Comparison of ENCODE assay signal across 25 cellular contexts in the genomic region with DNA sequence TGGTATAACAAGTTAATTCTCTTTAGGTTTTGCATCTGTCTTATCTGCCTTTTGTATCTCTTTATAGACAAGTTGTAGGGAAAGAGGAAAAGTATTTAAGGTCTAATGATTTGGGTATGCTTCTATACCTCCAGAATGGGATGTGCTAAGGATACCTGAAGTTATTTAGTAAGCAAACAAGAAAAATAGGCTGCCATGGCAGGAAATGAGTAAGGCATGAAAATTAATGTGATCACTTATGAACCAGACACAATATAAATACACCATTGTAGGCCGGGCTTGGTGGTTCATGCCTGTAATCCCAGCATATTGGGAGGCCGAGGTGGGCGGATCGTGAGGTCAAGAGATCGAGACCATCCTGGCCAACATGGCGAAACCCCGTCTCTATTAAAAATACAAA.
DNase-seq lines count a peak whose midpoint lies in the region; ATAC-seq, FAIRE-seq and TF ChIP-seq lines count a peak whose summit lies in the region.
"Had no signal": no experiment of that assay in that cellular context is flagged by ENCODE, and none has a peak within 500 bp of the region (broad histone marks: within the 10 kb centered on the region; RNA-seq: fewer than 3 reads in every experiment).

No MANE protein-coding gene starts in this region.

- 97% methylated on average over 7 of the region's 7 CpGs for WGBS in mammary epithelial cell (ENCODE audit: low coverage, missing lambda C conversion rate)

- H3K9me3 ChIP-seq in mammary epithelial cell (replicated peaks; ENCODE audit: insufficient read depth, low read length), result no peaks in the 10 kb centered on the region
- H3K9me3 ChIP-seq in endothelial cell of umbilical vein (replicated peaks; ENCODE audit: control insufficient read depth, insufficient read depth, low read length), result no peaks in the 10 kb centered on the region
- no peaks in the 10 kb centered on the region for H3K9me3 ChIP-seq in lower lobe of right lung
- H3K9me3 ChIP-seq: A549; BE2C; BLaER1 treated with 17β-estradiol and CSF1 and Interleukin-3, amounts not matched to agents 10 nM and 100 nM had no signal

- CTCF ChIA-PET in mammary epithelial cell (lab: Charles Lee; ENCODE audit: low non-redundant PET) (no interaction called here), MCF 10A (lab: Yijun Ruan, JAX) (no interaction called here), endothelial cell of umbilical vein (lab: Charles Lee) (interaction anchor here (0.7 kb wide), 1 partner anchor 362 kb away, joined by 3 read pairs; no protein-coding TSS in a partner anchor)

- H3K9me3 Mint-ChIP-seq in MCF 10A (ENCODE audit: unreplicated experiment), result no peaks in the 10 kb centered on the region
- H3K9me3 Mint-ChIP-seq in osteocyte (ENCODE audit: unreplicated experiment), result no peaks in the 10 kb centered on the region
- H3K9me3 Mint-ChIP-seq: CD14-positive monocyte; CD4-positive, alpha-beta T cell; CD8-positive, alpha-beta memory T cell had no signal

- intact Hi-C loops in mammary epithelial cell (cut with micrococcal nuclease), result no loop called here
- intact Hi-C loops in MCF 10A (cut with micrococcal nuclease), result no loop called here
- intact Hi-C loops in endothelial cell of umbilical vein (cut with micrococcal nuclease), result no loop called here
- intact Hi-C loops in lower lobe of right lung (cut with DNase I), result no loop called here

- H3K4me1 Mint-ChIP-seq in MCF 10A (ENCODE audit: insufficient read depth, unreplicated experiment) (no peaks in the 10 kb centered on the region), osteocyte (ENCODE audit: unreplicated experiment) (peaks cover 53% of the 10 kb centered on the region)

- no peak overlapping the region for H3K4me3 ChIP-seq in mammary epithelial cell (replicated peaks in 1 of 3; ENCODE audit: insufficient read depth in 1 of 3, low read depth in 2 of 3, low read length in 3 of 3)
- no peak overlapping the region for H3K4me3 ChIP-seq in endothelial cell of umbilical vein (replicated peaks in 1 of 3; ENCODE audit: insufficient read depth in 1 of 3, low read depth in 1 of 3, low read length in 3 of 3)
- H3K4me3 ChIP-seq in lower lobe of right lung, result no peak overlapping the region
- H3K4me3 ChIP-seq: A549; BLaER1 treated with 17β-estradiol and CSF1 and Interleukin-3, amounts not matched to agents 10 nM and 100 nM; GM12878 had no signal

- H3K4me2 ChIP-seq in mammary epithelial cell (ENCODE audit: insufficient read depth, low read depth, low read length), result no peak overlapping the region
- no peak overlapping the region for H3K4me2 ChIP-seq in endothelial cell of umbilical vein (ENCODE audit: insufficient read depth, low read length)
- H3K4me2 ChIP-seq: A549; BLaER1 treated with 17β-estradiol and CSF1 and Interleukin-3, amounts not matched to agents 10 nM and 100 nM had no signal

- POLR2A ChIA-PET in MCF 10A (lab: Yijun Ruan, JAX), result no interaction called here
- POLR2A ChIA-PET in endothelial cell of umbilical vein (lab: Charles Lee), result no interaction called here

- H3K27me3 Mint-ChIP-seq in MCF 10A (ENCODE audit: insufficient read depth, unreplicated experiment), result no peaks in the 10 kb centered on the region
- no peaks in the 10 kb centered on the region for H3K27me3 Mint-ChIP-seq in osteocyte (ENCODE audit: unreplicated experiment)
- H3K27me3 Mint-ChIP-seq: CD4-positive, alpha-beta T cell; CD8-positive, alpha-beta memory T cell had no signal

- H3K4me3 Mint-ChIP-seq in MCF 10A (ENCODE audit: unreplicated experiment) (no peak overlapping the region), osteocyte (ENCODE audit: unreplicated experiment) (no peak overlapping the region)
- H3K4me3 Mint-ChIP-seq: CD14-positive monocyte; CD4-positive, alpha-beta T cell; CD8-positive, alpha-beta memory T cell had no signal

- peak; percentile 14 for DNase-seq in mammary epithelial cell
- DNase-seq in MCF 10A (ENCODE audit: unreplicated experiment), result no peak
- peak; percentile 7 for DNase-seq in endothelial cell of umbilical vein (ENCODE audit: low read depth, low spot score)
- no peak for DNase-seq in osteocyte (ENCODE audit: extremely low spot score, unreplicated experiment)
- no peak for DNase-seq in lower lobe of right lung
- DNase-seq: ACHN; AML-193; BE2C; CD4-positive, alpha-beta T cell; CD8-positive, alpha-beta memory T cell; DMS 273 treated with DMSO at 0.1 percent for 48 hours; DMS79; EL; GDM1; GOT3; H7; HCEC 1CT had no signal

- H2AFZ ChIP-seq in mammary epithelial cell (ENCODE audit: low read depth, low read length) (no peak overlapping the region), endothelial cell of umbilical vein (ENCODE audit: low read depth, low read length) (no peak overlapping the region)

- dilution Hi-C loops in mammary epithelial cell (cut with HindIII; ENCODE audit: low sequenced_read_pairs), result no loop called here
- dilution Hi-C loops in endothelial cell of umbilical vein (cut with MboI; ENCODE audit: extremely low pct_ligation_motif_present, low sequenced_read_pairs), result no loop called here

- H3K9ac ChIP-seq in mammary epithelial cell (ENCODE audit: insufficient read depth, low read length) (no peak overlapping the region), endothelial cell of umbilical vein (replicated peaks; ENCODE audit: extremely low read depth, insufficient read depth, low read length) (no peak overlapping the region)
- H3K9ac ChIP-seq: BLaER1 treated with 17β-estradiol and CSF1 and Interleukin-3, amounts not matched to agents 10 nM and 100 nM had no signal

- H3K27ac Mint-ChIP-seq in MCF 10A (ENCODE audit: low read depth, unreplicated experiment) (no peak overlapping the region), osteocyte (ENCODE audit: unreplicated experiment) (peak overlapping the region; percentile 1)
- H3K27ac Mint-ChIP-seq: CD14-positive monocyte; CD4-positive, alpha-beta T cell; CD8-positive, alpha-beta memory T cell had no signal

- TF ChIP-seq POLR2A in endothelial cell of umbilical vein (IDR thresholded peaks at IDR 0.05; ENCODE audit: low read depth, low read length), result no peak

- H4K20me1 ChIP-seq in mammary epithelial cell (ENCODE audit: insufficient read depth, low read length) (no peaks in the 10 kb centered on the region), endothelial cell of umbilical vein (replicated peaks; ENCODE audit: control insufficient read depth, extremely low read depth, insufficient read depth, low read length) (no peaks in the 10 kb centered on the region)

- H3K27ac ChIP-seq in mammary epithelial cell (ENCODE audit: insufficient read depth, low read depth, low read length), result no peak overlapping the region
- no peak overlapping the region for H3K27ac ChIP-seq in endothelial cell of umbilical vein (ENCODE audit: insufficient read depth, low read depth, low read length)
- no peak overlapping the region for H3K27ac ChIP-seq in lower lobe of right lung
- H3K27ac ChIP-seq: 22Rv1; A549; BLaER1 treated with 17β-estradiol and CSF1 and Interleukin-3, amounts not matched to agents 10 nM and 100 nM had no signal

- H3K36me3 ChIP-seq in mammary epithelial cell (ENCODE audit: insufficient read depth, low read length), result peaks cover 5% of the 10 kb centered on the region
- peaks cover 0 to 2% of the 10 kb centered on the region in 2 experiments for H3K36me3 ChIP-seq in endothelial cell of umbilical vein (ENCODE audit: control insufficient read depth in 2 of 2, extremely low read depth in 1 of 2, insufficient read depth in 2 of 2, low read length in 2 of 2)
- peaks cover 14% of the 10 kb centered on the region for H3K36me3 ChIP-seq in lower lobe of right lung

- no TSS peak for BruUV-seq in mammary epithelial cell (replicated peaks; lab: Mats Ljungman, UMichigan)
- no TSS peak for BruUV-seq in MCF 10A (replicated peaks; lab: Mats Ljungman, UMichigan)
- no TSS peak for BruUV-seq in endothelial cell of umbilical vein (replicated peaks; lab: Mats Ljungman, UMichigan)

- H3K36me3 Mint-ChIP-seq in MCF 10A (ENCODE audit: insufficient read depth, unreplicated experiment) (peaks cover 7% of the 10 kb centered on the region), osteocyte (ENCODE audit: unreplicated experiment) (peaks cover 32% of the 10 kb centered on the region)

- ATAC-seq in GM18870 (IDR thresholded peaks at IDR 0.05; ENCODE audit: unreplicated experiment), result no peak
- no peak for ATAC-seq in HG03439 (IDR thresholded peaks at IDR 0.05; ENCODE audit: unreplicated experiment)
- ATAC-seq in lower lobe of right lung, result no peak
- ATAC-seq: A549, GM12878 had no signal

- no peaks in the 10 kb centered on the region for H3K27me3 ChIP-seq in mammary epithelial cell (ENCODE audit: insufficient read depth, low read length)
- H3K27me3 ChIP-seq in endothelial cell of umbilical vein (ENCODE audit: control insufficient read depth in 2 of 2, insufficient read depth in 2 of 2, low read length in 2 of 2), result no peaks in the 10 kb centered on the region
- H3K27me3 ChIP-seq in lower lobe of right lung (ENCODE audit: low read depth), result no peaks in the 10 kb centered on the region
- H3K27me3 ChIP-seq: BE2C; BLaER1 treated with 17β-estradiol and CSF1 and Interleukin-3, amounts not matched to agents 10 nM and 100 nM had no signal

- TF ChIP-seq CTCF in mammary epithelial cell (conservative IDR thresholded peaks at IDR 0.05 in 1 of 2, IDR thresholded peaks at IDR 0.05 in 1 of 2; ENCODE audit: extremely low read depth in 1 of 2, insufficient read depth in 1 of 2, low read depth in 1 of 2, low read length in 2 of 2), result no peak
- no peak for TF ChIP-seq CTCF in MCF 10A (IDR thresholded peaks at IDR 0.05; ENCODE audit: unreplicated experiment)
- no peak for TF ChIP-seq CTCF in endothelial cell of umbilical vein (IDR thresholded peaks at IDR 0.05; ENCODE audit: extremely low read depth in 1 of 2, insufficient read depth in 1 of 2, low read depth in 1 of 2, low read length in 2 of 2)
- no peak for TF ChIP-seq CTCF in osteocyte (IDR thresholded peaks at IDR 0.05)
- no peak for TF ChIP-seq CTCF in lower lobe of right lung (IDR thresholded peaks at IDR 0.05)

- FAIRE-seq in endothelial cell of umbilical vein (lab: Jason Lieb, UNC), result peak; percentile 35
- FAIRE-seq: A549, D721Med, GM12878 had no signal

- in situ Hi-C loops in mammary epithelial cell (cut with MboI; ENCODE audit: low sequenced_read_pairs in 2 of 2), result no loop called here

- no peaks in the 10 kb centered on the region for H3K79me2 ChIP-seq in mammary epithelial cell (ENCODE audit: insufficient read depth, low read length)
- H3K79me2 ChIP-seq in endothelial cell of umbilical vein (ENCODE audit: control insufficient read depth, insufficient read depth, low read length), result no peaks in the 10 kb centered on the region

- peaks cover 3% of the 10 kb centered on the region for H3K4me1 ChIP-seq in mammary epithelial cell (ENCODE audit: insufficient read depth, low read length)
- no peaks in the 10 kb centered on the region for H3K4me1 ChIP-seq in endothelial cell of umbilical vein (ENCODE audit: control insufficient read depth, extremely low read depth, insufficient read depth, low read length)
- peaks cover 10% of the 10 kb centered on the region for H3K4me1 ChIP-seq in lower lobe of right lung

- H3K9me1 ChIP-seq in endothelial cell of umbilical vein (replicated peaks; ENCODE audit: control insufficient read depth, extremely low read depth, insufficient read depth, low read length), result no peaks in the 10 kb centered on the region

TF ChIP-seq in endothelial cell of umbilical vein, 7 proteins besides CTCF, POLR2A, EP300 and RAD21 (continues in another document):
- no peak for TF ChIP-seq POLR2AphosphoS5 (IDR thresholded peaks at IDR 0.05; ENCODE audit: insufficient read depth, low read depth, low read length)

Comparison
In these comparisons a context has a peak if more than half of its experiments do, and no peak if none do; other contexts are left out.
1. DNase-seq: peak in mammary epithelial cell (single experiment) and endothelial cell of umbilical vein (single experiment); none in MCF 10A (single experiment), osteocyte (single experiment) and lower lobe of right lung (single experiment).